Comparison of ENCODE assay signal across 25 cellular contexts in the genomic region with DNA sequence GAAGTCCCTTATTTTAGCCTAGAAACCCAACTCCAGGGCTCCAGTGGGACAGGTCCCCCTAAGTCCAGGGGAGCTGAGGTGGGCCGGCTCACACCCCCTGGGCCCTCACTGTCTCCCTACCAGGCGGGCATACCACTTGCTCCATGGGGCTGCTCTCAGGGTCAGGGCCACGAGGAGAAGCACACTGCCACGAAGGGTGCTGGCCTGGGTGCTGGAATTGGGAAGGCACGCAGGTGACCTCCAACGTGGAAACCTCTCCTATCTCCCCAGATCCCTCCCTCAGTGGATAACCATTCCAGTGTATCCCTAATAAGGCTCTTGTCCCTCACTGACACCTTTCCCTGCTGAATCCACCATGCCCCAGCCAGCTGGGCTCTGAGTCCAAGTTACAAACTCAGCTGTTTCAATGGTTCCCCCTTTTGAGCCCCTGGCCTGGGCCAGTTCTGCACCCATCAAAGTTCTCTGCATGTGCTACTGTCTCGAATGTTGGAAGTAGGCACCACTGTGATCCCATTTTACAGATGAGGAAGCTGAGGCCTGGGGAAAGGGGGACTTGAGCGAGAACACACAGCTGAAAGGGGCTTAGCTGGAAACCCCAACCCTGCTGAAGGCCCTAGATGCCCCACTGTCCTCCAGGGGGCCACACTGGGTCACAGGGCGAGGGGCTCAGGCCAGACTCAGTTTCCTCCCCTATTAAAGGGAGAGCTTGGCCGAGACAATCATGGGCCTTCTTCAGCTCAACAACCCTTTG. TPM values are rescaled to one million over a fixed set of nuclear protein-coding genes. Genes with fewer than 3 reads are reported as not detected.
DNase-seq lines count a peak whose midpoint lies in the region; ATAC-seq, FAIRE-seq and TF ChIP-seq lines count a peak whose summit lies in the region.
"Had no signal": no experiment of that assay in that cellular context is flagged by ENCODE, and none has a peak within 500 bp of the region (broad histone marks: within the 10 kb centered on the region; RNA-seq: fewer than 3 reads in every experiment).

No MANE protein-coding gene starts in this region.

- no peak overlapping the region for H3K18ac ChIP-seq in neuronal stem cell (ENCODE audit: low read length)

- CTCF ChIA-PET in K562 (lab: Yijun Ruan, JAX; ENCODE audit: low intra/inter-chr PET ratio), result no interaction called here

- H3K23ac ChIP-seq in neuronal stem cell (ENCODE audit: low read depth, low read length, poor library complexity), result no peak overlapping the region

- FAIRE-seq in K562 (lab: Jason Lieb, UNC), result no peak

- H3K9me3 Mint-ChIP-seq in stimulated activated naive CD8-positive, alpha-beta T cell treated with anti-CD3 and anti-CD28 coated beads, Interleukin-15, Interleukin-2, amounts not matched to agents 100 ng/mL and 50 ng/mL, for 24 hours, result no peaks in the 10 kb centered on the region
- no peaks in the 10 kb centered on the region for H3K9me3 Mint-ChIP-seq in stimulated activated naive CD8-positive, alpha-beta T cell treated with anti-CD3 and anti-CD28 coated beads, Interleukin-15, amount 100 ng/mL, for 72 hours
- H3K9me3 Mint-ChIP-seq: activated naive CD8-positive, alpha-beta T cell treated with anti-CD3 and anti-CD28 coated beads, Interleukin-2, amount 50 U/mL, for 24 hours; CD4-positive, alpha-beta T cell; immature natural killer cell; naive thymus-derived CD4-positive, alpha-beta T cell had no signal

- H2AFZ ChIP-seq in K562 (ENCODE audit: low read depth, low read length) (no peak overlapping the region), neuronal stem cell (ENCODE audit: low read length) (no peak overlapping the region)

- TF ChIP-seq CTCF in K562 (IDR thresholded peaks at IDR 0.05 in 2 of 3, conservative IDR thresholded peaks at IDR 0.05 in 1 of 3; ENCODE audit: insufficient read depth in 2 of 3, low read depth in 1 of 3, low read length in 3 of 3), result 0 out of 6 replicates have a peak, but pooled peaks of 1 of the 3 experiments have one; percentile 19
- TF ChIP-seq CTCF in GM10266 (IDR thresholded peaks at IDR 0.05; ENCODE audit: control insufficient read depth, insufficient read depth, low read depth, missing control alignments), result no peak

- H3K27me3 ChIP-seq in K562 (ENCODE audit: control insufficient read depth in 2 of 2, insufficient read depth in 2 of 2, low read length in 2 of 2), result peaks cover 2 to 28% of the 10 kb centered on the region in 2 experiments; a peak in 1 of 5 replicates
- no peaks in the 10 kb centered on the region for H3K27me3 ChIP-seq in neuronal stem cell (ENCODE audit: control insufficient read depth in 3 of 3, insufficient read depth in 3 of 3, low read depth in 1 of 3, low read length in 3 of 3)
- H3K27me3 ChIP-seq: heart right ventricle had no signal

- H3K4me3 ChIP-seq in K562 (no peak overlapping the region), neuronal stem cell (ENCODE audit: low read length in 2 of 2) (no peak overlapping the region)
- H3K4me3 ChIP-seq: heart right ventricle, lower lobe of right lung, spleen had no signal

- in situ Hi-C loops in K562 (cut with MboI), result no loop called here

- H3K36me3 ChIP-seq in K562 (ENCODE audit: control insufficient read depth, insufficient read depth, low read length) (no peaks in the 10 kb centered on the region), neuronal stem cell (replicated peaks in 1 of 2; ENCODE audit: control insufficient read depth in 2 of 2, insufficient read depth in 2 of 2, low read length in 2 of 2) (no peaks in the 10 kb centered on the region)
- H3K36me3 ChIP-seq: heart right ventricle, lower lobe of right lung, spleen had no signal

- H4K20me1 ChIP-seq in K562 (replicated peaks; ENCODE audit: control insufficient read depth, insufficient read depth, low read length), result 0 out of 2 replicates have a peak, but pooled peaks cover 3% of the 10 kb centered on the region

- no peak overlapping the region for H2AK5ac ChIP-seq in neuronal stem cell (ENCODE audit: low read depth, low read length)

- TF ChIP-seq EP300 in K562 (IDR thresholded peaks at IDR 0.05; ENCODE audit: low read length), result no peak

- no peak overlapping the region for H3K4ac ChIP-seq in neuronal stem cell (ENCODE audit: low read length)

- peaks cover 10% of the 10 kb centered on the region for H3K4me1 Mint-ChIP-seq in stimulated activated naive CD8-positive, alpha-beta T cell treated with anti-CD3 and anti-CD28 coated beads, Interleukin-15, Interleukin-2, amounts not matched to agents 100 ng/mL and 50 ng/mL, for 24 hours (ENCODE audit: low read depth)
- peaks cover 46% of the 10 kb centered on the region for H3K4me1 Mint-ChIP-seq in stimulated activated naive CD8-positive, alpha-beta T cell treated with anti-CD3 and anti-CD28 coated beads, Interleukin-15, amount 100 ng/mL, for 72 hours

- POLR2A ChIA-PET in K562 (lab: Yijun Ruan, JAX), result no interaction called here

- no peak overlapping the region for H4K8ac ChIP-seq in neuronal stem cell (ENCODE audit: low read depth, low read length)

- intact Hi-C loops in K562 (cut with micrococcal nuclease), result no loop called here

- H2BK12ac ChIP-seq in neuronal stem cell (ENCODE audit: low read length), result no peak overlapping the region

- no peaks in the 10 kb centered on the region for H3K36me3 Mint-ChIP-seq in stimulated activated naive CD8-positive, alpha-beta T cell treated with anti-CD3 and anti-CD28 coated beads, Interleukin-15, Interleukin-2, amounts not matched to agents 100 ng/mL and 50 ng/mL, for 24 hours (ENCODE audit: low read depth)
- H3K36me3 Mint-ChIP-seq: immature natural killer cell; naive thymus-derived CD4-positive, alpha-beta T cell had no signal

- H3K27ac ChIP-seq in K562 (ENCODE audit: extremely low read depth, low read depth, low read length) (no peak overlapping the region), neuronal stem cell (replicated peaks; ENCODE audit: low read length) (no peak overlapping the region)
- H3K27ac ChIP-seq: heart right ventricle, lower lobe of right lung, spleen had no signal

- no peaks in the 10 kb centered on the region for H3K79me2 ChIP-seq in K562 (ENCODE audit: control insufficient read depth, insufficient read depth, low read length)

- no peak overlapping the region for H2BK120ac ChIP-seq in neuronal stem cell (ENCODE audit: low read depth, low read length)

- no peak overlapping the region for H4K91ac ChIP-seq in neuronal stem cell (ENCODE audit: low read depth, low read length, poor library complexity)

- H3K9ac ChIP-seq in K562 (ENCODE audit: insufficient read depth in 1 of 2, low read depth in 2 of 2, low read length in 2 of 2), result no peak overlapping the region
- no peak overlapping the region for H3K9ac ChIP-seq in neuronal stem cell (ENCODE audit: low read depth, low read length, poor library complexity)

- ATAC-seq in stimulated activated naive CD8-positive, alpha-beta T cell treated with anti-CD3 and anti-CD28 coated beads, Interleukin-15, amount 100 ng/mL, for 72 hours, result no peak
- ATAC-seq in K562 (no peak), HG03469 (IDR thresholded peaks at IDR 0.05; ENCODE audit: unreplicated experiment) (no peak), HG02973 (IDR thresholded peaks at IDR 0.05; ENCODE audit: unreplicated experiment) (no peak)
- ATAC-seq: activated naive CD8-positive, alpha-beta T cell treated with anti-CD3 and anti-CD28 coated beads, Interleukin-2, amount 50 U/mL, for 24 hours; heart right ventricle; lower lobe of right lung; naive thymus-derived CD4-positive, alpha-beta T cell had no signal

- H3K4me2 ChIP-seq in K562 (ENCODE audit: insufficient read depth, low read length), result no peak overlapping the region
- H3K4me2 ChIP-seq in neuronal stem cell (ENCODE audit: insufficient read depth, low read length, poor library complexity, severe bottlenecking), result no peak overlapping the region

- no peak for DNase-seq in stimulated activated naive CD8-positive, alpha-beta T cell treated with anti-CD3 and anti-CD28 coated beads, Interleukin-15, amount 100 ng/mL, for 72 hours
- DNase-seq in K562 (ENCODE audit: extremely low read depth in 1 of 4, low spot score in 3 of 4) (peak in 2 of 4 experiments; percentile 13 to 18), neuronal stem cell (ENCODE audit: low spot score) (no peak), GM10266 (ENCODE audit: extremely low spot score) (no peak), anterior cingulate cortex (lab: John Stamatoyannopoulos, UW) (no peak)
- DNase-seq: activated naive CD8-positive, alpha-beta T cell treated with anti-CD3 and anti-CD28 coated beads, Interleukin-2, amount 50 U/mL, for 24 hours; caudate nucleus; CD4-positive, alpha-beta T cell; effector CD8-positive, alpha-beta T cell; GOT3; heart right ventricle; immature natural killer cell; KG1; lower lobe of right lung; naive thymus-derived CD4-positive, alpha-beta T cell; NCI-H1092; NCI-H2081 treated with DMSO at 0.1 percent for 48 hours; NCI-H510A treated with DMSO at 0.1 percent for 48 hours; spleen; stimulated activated CD8-positive, alpha-beta memory T cell treated with anti-CD3 and anti-CD28 coated beads, Interleukin-4, amount 100 ng/mL, for 48 hours had no signal

- no peak overlapping the region for H3K4me3 Mint-ChIP-seq in stimulated activated naive CD8-positive, alpha-beta T cell treated with anti-CD3 and anti-CD28 coated beads, Interleukin-15, Interleukin-2, amounts not matched to agents 100 ng/mL and 50 ng/mL, for 24 hours
- H3K4me3 Mint-ChIP-seq in stimulated activated naive CD8-positive, alpha-beta T cell treated with anti-CD3 and anti-CD28 coated beads, Interleukin-15, amount 100 ng/mL, for 72 hours, result no peak overlapping the region
- H3K4me3 Mint-ChIP-seq: activated naive CD8-positive, alpha-beta T cell treated with anti-CD3 and anti-CD28 coated beads, Interleukin-2, amount 50 U/mL, for 24 hours; CD4-positive, alpha-beta T cell; immature natural killer cell; naive thymus-derived CD4-positive, alpha-beta T cell had no signal

- no peaks in the 10 kb centered on the region for H3K9me3 ChIP-seq in K562 (replicated peaks; ENCODE audit: control insufficient read depth, insufficient read depth, low read depth, low read length)
- no peaks in the 10 kb centered on the region for H3K9me3 ChIP-seq in neuronal stem cell (replicated peaks in 1 of 2; ENCODE audit: control insufficient read depth in 2 of 2, insufficient read depth in 1 of 2, low read depth in 1 of 2, low read length in 2 of 2)
- H3K9me3 ChIP-seq: heart right ventricle, lower lobe of right lung, spleen had no signal

- no peak overlapping the region for H2BK5ac ChIP-seq in neuronal stem cell (ENCODE audit: low read length)

- no peaks in the 10 kb centered on the region for H3K9me1 ChIP-seq in K562 (ENCODE audit: control insufficient read depth, insufficient read depth, low read length)

- BruUV-seq in K562 (replicated peaks; lab: Mats Ljungman, UMichigan), result no TSS peak

- peak overlapping the region; percentile 11 for H3K27ac Mint-ChIP-seq in stimulated activated naive CD8-positive, alpha-beta T cell treated with anti-CD3 and anti-CD28 coated beads, Interleukin-15, Interleukin-2, amounts not matched to agents 100 ng/mL and 50 ng/mL, for 24 hours
- no peak overlapping the region for H3K27ac Mint-ChIP-seq in stimulated activated naive CD8-positive, alpha-beta T cell treated with anti-CD3 and anti-CD28 coated beads, Interleukin-15, amount 100 ng/mL, for 72 hours
- H3K27ac Mint-ChIP-seq: activated naive CD8-positive, alpha-beta T cell treated with anti-CD3 and anti-CD28 coated beads, Interleukin-2, amount 50 U/mL, for 24 hours; CD4-positive, alpha-beta T cell; immature natural killer cell; naive thymus-derived CD4-positive, alpha-beta T cell had no signal

- 2% methylated on average over 9 of the region's 10 CpGs for WGBS in K562 (ENCODE audit: insufficient coverage, low coverage, missing lambda C conversion rate)
- no CpG with 5 or more reads among the region's 10 CpGs for WGBS in neuronal stem cell (ENCODE audit: extremely low coverage in 2 of 2, insufficient read length in 2 of 2, insufficient replicate concordance in 1 of 2), 2 donors

- no peaks in the 10 kb centered on the region; a peak in 1 of 5 replicates for H3K4me1 ChIP-seq in K562 (replicated peaks in 1 of 2; ENCODE audit: control insufficient read depth in 2 of 2, insufficient read depth in 2 of 2, low read length in 2 of 2)
- peaks cover 3 to 14% of the 10 kb centered on the region in 2 donors for H3K4me1 ChIP-seq in neuronal stem cell (ENCODE audit: control insufficient read depth in 2 of 2, insufficient read depth in 1 of 2, low read depth in 1 of 2, low read length in 2 of 2)

- no peaks in the 10 kb centered on the region for H3K79me1 ChIP-seq in neuronal stem cell (ENCODE audit: low read depth, low read length)

- no peak overlapping the region for H2BK15ac ChIP-seq in neuronal stem cell (ENCODE audit: low read length)

- H3K14ac ChIP-seq in neuronal stem cell (ENCODE audit: low read length), result peak overlapping the region; percentile 9

- TF ChIP-seq RAD21 in K562 (CRISPR knock-in tag; conservative IDR thresholded peaks at IDR 0.05 in 1 of 2, IDR thresholded peaks at IDR 0.05 in 1 of 2), result no peak

- no peak for TF ChIP-seq POLR2A in K562 (conservative IDR thresholded peaks at IDR 0.05)

- H3K27me3 Mint-ChIP-seq in stimulated activated naive CD8-positive, alpha-beta T cell treated with anti-CD3 and anti-CD28 coated beads, Interleukin-15, Interleukin-2, amounts not matched to agents 100 ng/mL and 50 ng/mL, for 24 hours, result no peaks in the 10 kb centered on the region
- no peaks in the 10 kb centered on the region for H3K27me3 Mint-ChIP-seq in stimulated activated naive CD8-positive, alpha-beta T cell treated with anti-CD3 and anti-CD28 coated beads, Interleukin-15, amount 100 ng/mL, for 72 hours
- H3K27me3 Mint-ChIP-seq: activated naive CD8-positive, alpha-beta T cell treated with anti-CD3 and anti-CD28 coated beads, Interleukin-2, amount 50 U/mL, for 24 hours; CD4-positive, alpha-beta T cell; naive thymus-derived CD4-positive, alpha-beta T cell had no signal

RNA-seq across cellular contexts. Expression of a gene that starts 1.5 kb away (rescaled TPM):
- total RNA-seq in K562 (2011; cell fraction: chromatin; rRNA removed; ENCODE audit: low replicate concordance), result not detected in 2 replicates
- total RNA-seq in K562 (2011; cell fraction: nucleolus; rRNA removed), result not detected in 2 replicates
- not detected in 2 replicates for total RNA-seq in K562 (2011; cell fraction: nucleoplasm; rRNA removed)
- total RNA-seq in K562 (2014; rRNA removed) (not detected in 2 replicates), K562 (2014; rRNA removed; fragmentation: Illumina TruSeq; extraction: Trizol) (not detected in 2 replicates), K562 (2015; rRNA removed; fragmentation: Illumina TruSeq; extraction: Trizol) (not detected in 2 replicates), K562 (2021) (not detected in 2 replicates)
- polyA plus RNA-seq in K562 (2011; rRNA removed) (not detected in 2 replicates), K562 (2014; fragmentation: Illumina TruSeq; extraction: Trizol) (not detected in 2 replicates), K562 (2014; fragmentation: Nextera tagmentation; extraction: Ambion mirVana) (not detected), K562 (2014; rRNA removed) (not detected in 2 replicates)
- polyA plus RNA-seq in K562 (2011; cell fraction: cytosol; rRNA removed), result not detected in 2 replicates
- not detected in 2 replicates for polyA plus RNA-seq in K562 (2011; cell fraction: nucleus; rRNA removed)
- 0.03 TPM in 1 of 2 replicates, not detected in the other for polyA plus RNA-seq in K562 (2012)
- polyA minus RNA-seq in K562 (2011; rRNA and poly(A)+ RNA removed), result not detected in 2 replicates
- polyA minus RNA-seq in K562 (2011; cell fraction: cytosol; rRNA and poly(A)+ RNA removed), result not detected in 2 replicates
- polyA minus RNA-seq in K562 (2011; cell fraction: nucleus; rRNA and poly(A)+ RNA removed), result under 0.01 TPM in 1 of 2 replicates, not detected in the other
- polyA plus RNA-seq in neuronal stem cell (2013, experiment 1 of 2), result 3.6 TPM
- 3.6 TPM for polyA plus RNA-seq in neuronal stem cell (2013, experiment 2 of 2)
- total RNA-seq: activated CD8-positive, alpha-beta memory T cell treated with anti-CD3 and anti-CD28 coated beads for 36 hours; CD4-positive, alpha-beta T cell; naive thymus-derived CD4-positive, alpha-beta T cell; T-helper 2 cell treated with Interferon-gamma antibody and Interleukin-4, amounts not matched to agents 100 ng/mL and 5 ng/mL, for 36 hours had no signal
- polyA plus RNA-seq: immature natural killer cell; naive thymus-derived CD4-positive, alpha-beta T cell had no signal
